Comparison of ENCODE assay signal across 15 cellular contexts in the genomic region with DNA sequence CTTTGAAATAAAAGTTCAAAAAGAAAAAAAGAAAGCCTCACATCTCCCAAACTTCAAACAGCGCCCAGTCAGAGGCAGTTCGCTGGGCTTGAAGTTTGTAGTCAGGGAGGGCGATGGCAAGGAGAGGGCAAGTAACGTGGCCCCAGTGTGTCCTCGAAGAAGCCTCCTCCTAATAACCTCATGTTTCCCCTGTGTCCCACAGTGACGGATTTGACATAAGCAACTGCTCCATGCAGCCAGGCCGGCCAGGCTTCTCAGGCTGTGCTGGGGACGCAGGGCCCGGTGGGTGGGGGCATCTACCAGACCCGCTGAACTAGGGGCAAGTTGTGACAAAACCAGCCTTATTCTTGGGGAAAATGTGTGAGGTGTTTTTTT.
DNase-seq lines count a peak whose midpoint lies in the region; ATAC-seq and TF ChIP-seq lines count a peak whose summit lies in the region.
"Had no signal": no experiment of that assay in that cellular context is flagged by ENCODE, and none has a peak within 500 bp of the region (broad histone marks: within the 10 kb centered on the region; RNA-seq: fewer than 3 reads in every experiment).

No MANE protein-coding gene starts in this region.

- H3K36me3 ChIP-seq in H7 (replicated peaks; ENCODE audit: control insufficient read depth, insufficient read depth, low read length) (no peaks in the 10 kb centered on the region), sigmoid colon (no peaks in the 10 kb centered on the region)

- CTCF ChIA-PET in CD4-positive, alpha-beta T cell (lab: Charles Lee), result no interaction called here

- peaks cover 0 to 17% (median 12%) of the 10 kb centered on the region in 4 donors for H3K4me1 ChIP-seq in sigmoid colon

- DNase-seq in H7 (peak; percentile 73), left kidney (ENCODE audit: low read depth, low spot score) (peak; percentile 70), sigmoid colon (no peak), GF-D8 (lab: John Stamatoyannopoulos, UW) (no peak), cortex of kidney (lab: John Stamatoyannopoulos, UW) (no peak)
- DNase-seq in CD4-positive, alpha-beta T cell, result no peak
- DNase-seq: EL; glutamatergic neuron; H9; NCI-H226; PC-9; stimulated activated naive CD4-positive, alpha-beta T cell; T-helper 17 cell had no signal

- no peak for TF ChIP-seq CTCF in sigmoid colon (IDR thresholded peaks at IDR 0.05)
- TF ChIP-seq CTCF in CD4-positive, alpha-beta T cell (IDR thresholded peaks at IDR 0.05), result no peak

- peak overlapping the region; percentile 42 to 65 (median 62) for H3K27ac ChIP-seq in sigmoid colon
- no peak overlapping the region for H3K27ac ChIP-seq in CD4-positive, alpha-beta T cell (ENCODE audit: low read depth, low read length)
- H3K27ac ChIP-seq: PC-9 had no signal

- no peak overlapping the region for H3K4me3 ChIP-seq in H7 (ENCODE audit: insufficient read depth, low read depth, low read length)
- no peak overlapping the region for H3K4me3 ChIP-seq in sigmoid colon
- H3K4me3 ChIP-seq: PC-9 had no signal

- 79 to 86% methylated on average over 10 of the region's 10 CpGs for WGBS in sigmoid colon, 2 donors

- H3K36me3 Mint-ChIP-seq in activated T-helper 17 cell treated with anti-CD3 and anti-CD28 coated beads, Interleukin-2, amount 50 U/mL, for 72 hours (ENCODE audit: low read depth), result no peaks in the 10 kb centered on the region
- H3K36me3 Mint-ChIP-seq in CD4-positive, alpha-beta T cell (ENCODE audit: low read depth), result no peaks in the 10 kb centered on the region

- POLR2A ChIA-PET in CD4-positive, alpha-beta T cell (lab: Charles Lee), result no interaction called here

- no peak for TF ChIP-seq EP300 in sigmoid colon (IDR thresholded peaks at IDR 0.05)

- TF ChIP-seq POLR2A in sigmoid colon (IDR thresholded peaks at IDR 0.05), result no peak

- no peak overlapping the region for H3K4me3 Mint-ChIP-seq in activated T-helper 17 cell treated with anti-CD3 and anti-CD28 coated beads, Interleukin-2, amount 50 U/mL, for 72 hours
- H3K4me3 Mint-ChIP-seq in CD4-positive, alpha-beta T cell, result no peak overlapping the region
- H3K4me3 Mint-ChIP-seq: T-helper 17 cell had no signal

- H3K9me3 ChIP-seq in sigmoid colon, result no peaks in the 10 kb centered on the region
- H3K9me3 ChIP-seq in CD4-positive, alpha-beta T cell (ENCODE audit: control insufficient read depth, low read length), result no peaks in the 10 kb centered on the region

- H3K4me1 Mint-ChIP-seq in activated T-helper 17 cell treated with anti-CD3 and anti-CD28 coated beads, Interleukin-2, amount 50 U/mL, for 72 hours, result no peaks in the 10 kb centered on the region
- H3K4me1 Mint-ChIP-seq in CD4-positive, alpha-beta T cell (ENCODE audit: low read depth), result no peaks in the 10 kb centered on the region
- H3K4me1 Mint-ChIP-seq: T-helper 17 cell had no signal

- peaks cover 15% of the 10 kb centered on the region for H3K27me3 Mint-ChIP-seq in activated T-helper 17 cell treated with anti-CD3 and anti-CD28 coated beads, Interleukin-2, amount 50 U/mL, for 72 hours
- peaks cover 15% of the 10 kb centered on the region for H3K27me3 Mint-ChIP-seq in CD4-positive, alpha-beta T cell

- peak; percentile 24 for ATAC-seq in activated T-helper 17 cell treated with anti-CD3 and anti-CD28 coated beads, Interleukin-2, amount 50 U/mL, for 72 hours (replicated peaks)
- no peak for ATAC-seq in CD4-positive, alpha-beta T cell (ENCODE audit: poor library complexity)
- no peak for ATAC-seq in activated CD4-positive, CD25-positive, alpha-beta regulatory T cell treated with anti-CD3 and anti-CD28 coated beads, Interleukin-2, amount 50 U/mL, for 24 hours
- ATAC-seq: T-helper 17 cell had no signal

- H3K9me3 Mint-ChIP-seq in activated T-helper 17 cell treated with anti-CD3 and anti-CD28 coated beads, Interleukin-2, amount 50 U/mL, for 72 hours, result no peaks in the 10 kb centered on the region
- H3K9me3 Mint-ChIP-seq in CD4-positive, alpha-beta T cell, result no peaks in the 10 kb centered on the region
- H3K9me3 Mint-ChIP-seq: H9 had no signal

- H3K27ac Mint-ChIP-seq in activated T-helper 17 cell treated with anti-CD3 and anti-CD28 coated beads, Interleukin-2, amount 50 U/mL, for 72 hours, result peak overlapping the region; percentile 59
- H3K27ac Mint-ChIP-seq in CD4-positive, alpha-beta T cell, result no peak overlapping the region
- H3K27ac Mint-ChIP-seq: T-helper 17 cell had no signal

- H3K27me3 ChIP-seq in H7 (ENCODE audit: control insufficient read depth, insufficient read depth, low read length), result peaks cover 2% of the 10 kb centered on the region; the same call in 1 of the 2 replicates
- no peaks in the 10 kb centered on the region for H3K27me3 ChIP-seq in sigmoid colon
- H3K27me3 ChIP-seq in CD4-positive, alpha-beta T cell (ENCODE audit: control insufficient read depth, insufficient read depth, low read length), result no peaks in the 10 kb centered on the region

- intact Hi-C loops in sigmoid colon (cut with DNase I), result loop anchor here (2.0 kb wide), 1 partner anchor 171 kb away; no protein-coding TSS in a partner anchor
- intact Hi-C loops in CD4-positive, alpha-beta T cell (cut with DNase I, micrococcal nuclease), result no loop called here

Comparison
In these comparisons a context has a peak if more than half of its experiments do, and no peak if none do; other contexts are left out.
1. DNase-seq: peak in H7 (single experiment) and left kidney (single experiment); none in sigmoid colon (single experiment), GF-D8 (single experiment), CD4-positive, alpha-beta T cell (0 of 10) and cortex of kidney (single experiment).